8 cellular contexts compared by ENCODE assay signal in the genomic region with DNA sequence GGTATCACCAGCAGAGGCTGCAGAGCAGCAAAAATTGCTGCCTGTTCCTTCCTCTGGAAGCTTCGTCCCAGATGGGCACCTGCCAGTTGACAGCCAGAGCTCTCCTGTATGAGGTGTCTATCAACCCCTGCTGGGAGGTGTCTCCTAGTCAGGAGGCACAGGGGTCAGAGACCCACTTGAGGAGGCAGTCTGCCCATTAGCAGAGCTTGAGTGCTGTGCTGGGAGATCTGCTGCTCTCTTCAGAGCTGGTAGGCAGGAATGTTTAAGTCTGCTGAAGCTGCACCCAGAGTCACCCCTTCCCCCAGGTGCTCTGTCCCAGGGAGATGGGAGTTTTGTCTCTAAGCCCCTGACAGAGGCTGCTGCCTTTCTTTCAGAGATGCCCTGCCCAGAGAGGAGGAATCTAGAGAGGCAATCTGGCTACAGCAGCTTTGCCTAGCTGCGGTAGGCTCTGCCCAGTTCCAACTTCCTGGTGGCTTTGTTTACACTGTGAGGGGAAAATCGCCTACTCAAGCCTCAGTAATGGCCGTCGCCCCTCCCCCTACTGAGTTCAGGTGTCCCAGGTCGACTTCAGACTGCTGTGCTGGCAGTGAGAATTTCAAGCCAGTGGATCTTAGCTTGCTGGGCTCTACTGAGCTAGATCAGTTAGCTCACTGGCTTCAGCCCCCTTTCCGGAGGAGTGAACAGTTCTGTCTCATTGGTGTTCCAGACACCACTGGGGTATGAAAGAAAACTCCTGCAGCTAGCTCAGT.
DNase-seq lines count a peak whose midpoint lies in the region; ATAC-seq and TF ChIP-seq lines count a peak whose summit lies in the region.
"Not testable (repeated sequence)": the region's sequence is repeated elsewhere in the genome, so short reads cannot be mapped to it uniquely, and the experiment has no call there.

No MANE protein-coding gene starts in this region.

- CTCF ChIA-PET in Calu3 (lab: Charles Lee); PC-3 (lab: Charles Lee): not testable (repeated sequence)
- CTCF ChIA-PET in activated CD4-positive, alpha-beta T cell treated with anti-CD3 and anti-CD28 coated beads, Interleukin-2, amount 10 ng/mL, durations not matched to agents 7 days and 5 days (lab: Charles Lee) = interaction anchor here (1.0 to 1.4 kb wide), 2 partner anchors 9 to 16 kb away, joined by 4 read pairs; no protein-coding TSS in a partner anchor

- H3K27ac Mint-ChIP-seq in Calu3 (ENCODE audit: unreplicated experiment) = not testable (repeated sequence)
- H3K27ac Mint-ChIP-seq in activated CD4-positive, alpha-beta T cell treated with anti-CD3 and anti-CD28 coated beads, Interleukin-2, amount 10 ng/mL, durations not matched to agents 7 days and 5 days = peak overlapping the region; percentile 28
- peak overlapping the region; percentile 83 for H3K27ac Mint-ChIP-seq in endodermal cell

- not testable (repeated sequence) for H3K9me2 ChIP-seq in PC-3 (replicated peaks; ENCODE audit: low read length)

- H3K36me3 ChIP-seq in PC-3 (ENCODE audit: low read depth, low read length); endodermal cell (ENCODE audit: control insufficient read depth, insufficient read depth, low read length); mucosa of descending colon (ENCODE audit: low read depth): not testable (repeated sequence)

- peak overlapping the region; percentile 67 for H2AFZ ChIP-seq in PC-3 (ENCODE audit: low read length)

- H3K4me1 ChIP-seq in PC-3 (ENCODE audit: insufficient read depth, low read length); endodermal cell (ENCODE audit: control insufficient read depth, insufficient read depth, low read length); mucosa of descending colon (ENCODE audit: low read depth): not testable (repeated sequence)

- not testable (repeated sequence) for H3K27ac ChIP-seq in PC-3 (ENCODE audit: low read length); endodermal cell (ENCODE audit: low read depth, low read length)

- not testable (repeated sequence) for BruUV-seq in Calu3 (replicated peaks; lab: Mats Ljungman, UMichigan); PC-3 (replicated peaks; lab: Mats Ljungman, UMichigan)

- intact Hi-C loops in Calu3 (cut with micrococcal nuclease; ENCODE audit: unreplicated experiment); PC-3 (cut with micrococcal nuclease); mucosa of descending colon (cut with DNase I, micrococcal nuclease): not testable (repeated sequence)

- POLR2A ChIA-PET in PC-3 (lab: Charles Lee; ENCODE audit: unreplicated experiment); activated CD4-positive, alpha-beta T cell treated with anti-CD3 and anti-CD28 coated beads, Interleukin-2, amount 10 ng/mL, durations not matched to agents 7 days and 5 days (lab: Charles Lee): not testable (repeated sequence)

- H3K27me3 Mint-ChIP-seq in Calu3 (ENCODE audit: unreplicated experiment); endodermal cell (ENCODE audit: insufficient read depth): not testable (repeated sequence)
- peaks cover 10% of the 10 kb centered on the region for H3K27me3 Mint-ChIP-seq in activated CD4-positive, alpha-beta T cell treated with anti-CD3 and anti-CD28 coated beads, Interleukin-2, amount 10 ng/mL, durations not matched to agents 7 days and 5 days

- TF ChIP-seq CTCF in Calu3 (IDR thresholded peaks at IDR 0.05; ENCODE audit: unreplicated experiment); PC-3 (conservative IDR thresholded peaks at IDR 0.05; ENCODE audit: low read depth, low read length); endodermal cell (conservative IDR thresholded peaks at IDR 0.05); mucosa of descending colon (IDR thresholded peaks at IDR 0.05): not testable (repeated sequence)

- H3K27me3 ChIP-seq in PC-3 (ENCODE audit: low read length); endodermal cell (ENCODE audit: control insufficient read depth, insufficient read depth, low read length, poor library complexity, severe bottlenecking): not testable (repeated sequence)

- not testable (repeated sequence) for H3K9ac ChIP-seq in PC-3 (ENCODE audit: low read length); endodermal cell (ENCODE audit: extremely low read depth, low read length, poor library complexity, severe bottlenecking)

- 78 to 82% methylated on average over 3 to 7 of the region's 7 CpGs for WGBS in endodermal cell (ENCODE audit: insufficient coverage in 1 of 2, insufficient read length in 1 of 2), 2 experiments

- not testable (repeated sequence) for H3K4me1 Mint-ChIP-seq in Calu3 (ENCODE audit: low read depth, unreplicated experiment); activated CD4-positive, alpha-beta T cell treated with anti-CD3 and anti-CD28 coated beads, Interleukin-2, amount 10 ng/mL, durations not matched to agents 7 days and 5 days; endodermal cell

- not testable (repeated sequence) for H3K9me3 Mint-ChIP-seq in Calu3 (ENCODE audit: low read depth, unreplicated experiment); activated CD4-positive, alpha-beta T cell treated with anti-CD3 and anti-CD28 coated beads, Interleukin-2, amount 10 ng/mL, durations not matched to agents 7 days and 5 days
- peaks cover 30% of the 10 kb centered on the region for H3K9me3 Mint-ChIP-seq in endodermal cell

- not testable (repeated sequence) for H3K36me3 Mint-ChIP-seq in Calu3 (ENCODE audit: insufficient read depth, unreplicated experiment); activated CD4-positive, alpha-beta T cell treated with anti-CD3 and anti-CD28 coated beads, Interleukin-2, amount 10 ng/mL, durations not matched to agents 7 days and 5 days (ENCODE audit: low read depth)
- H3K36me3 Mint-ChIP-seq in endodermal cell (ENCODE audit: low read depth) = peaks cover 17% of the 10 kb centered on the region

- H3K4me3 Mint-ChIP-seq in Calu3 (ENCODE audit: low read depth, unreplicated experiment); activated CD4-positive, alpha-beta T cell treated with anti-CD3 and anti-CD28 coated beads, Interleukin-2, amount 10 ng/mL, durations not matched to agents 7 days and 5 days; endodermal cell: not testable (repeated sequence)

- ATAC-seq in PC-3 = not testable (repeated sequence)
- peak; percentile 30 for ATAC-seq in mucosa of descending colon

- not testable (repeated sequence) for H3F3A ChIP-seq in PC-3 (ENCODE audit: low read length, unreplicated experiment)

- H3K4me3 ChIP-seq in PC-3 (ENCODE audit: low read length); endodermal cell (ENCODE audit: low read length); mucosa of descending colon: not testable (repeated sequence)

- DNase-seq in Calu3 = peak; percentile 60
- peak; percentile 29 for DNase-seq in ELF-1 (ENCODE audit: low read depth, low spot score)
- DNase-seq in LoVo (ENCODE audit: low spot score) = peak; percentile 7
- DNase-seq in NCI-H510A (lab: John Stamatoyannopoulos, UW) = peak; percentile 1
- DNase-seq in PC-3 = peak; percentile 28
- not testable (repeated sequence) for DNase-seq in activated CD4-positive, alpha-beta T cell treated with anti-CD3 and anti-CD28 coated beads, Interleukin-2, amount 10 ng/mL, durations not matched to agents 7 days and 5 days
- peak; percentile 72 for DNase-seq in endodermal cell
- DNase-seq in mucosa of descending colon = peak in 2 of 3 donors; percentile 11 to 37

- H3K79me2 ChIP-seq in PC-3 (ENCODE audit: low read length) = not testable (repeated sequence)

- not testable (repeated sequence) for H3K4me2 ChIP-seq in PC-3 (ENCODE audit: low read length)

- H3K9me3 ChIP-seq in PC-3 (ENCODE audit: low read length); mucosa of descending colon: not testable (repeated sequence)
- H3K9me3 ChIP-seq in endodermal cell (ENCODE audit: control insufficient read depth, low read length) = peaks cover 23% of the 10 kb centered on the region

- H4K20me1 ChIP-seq in PC-3 (ENCODE audit: low read length) = not testable (repeated sequence)
